In the genomic region with DNA sequence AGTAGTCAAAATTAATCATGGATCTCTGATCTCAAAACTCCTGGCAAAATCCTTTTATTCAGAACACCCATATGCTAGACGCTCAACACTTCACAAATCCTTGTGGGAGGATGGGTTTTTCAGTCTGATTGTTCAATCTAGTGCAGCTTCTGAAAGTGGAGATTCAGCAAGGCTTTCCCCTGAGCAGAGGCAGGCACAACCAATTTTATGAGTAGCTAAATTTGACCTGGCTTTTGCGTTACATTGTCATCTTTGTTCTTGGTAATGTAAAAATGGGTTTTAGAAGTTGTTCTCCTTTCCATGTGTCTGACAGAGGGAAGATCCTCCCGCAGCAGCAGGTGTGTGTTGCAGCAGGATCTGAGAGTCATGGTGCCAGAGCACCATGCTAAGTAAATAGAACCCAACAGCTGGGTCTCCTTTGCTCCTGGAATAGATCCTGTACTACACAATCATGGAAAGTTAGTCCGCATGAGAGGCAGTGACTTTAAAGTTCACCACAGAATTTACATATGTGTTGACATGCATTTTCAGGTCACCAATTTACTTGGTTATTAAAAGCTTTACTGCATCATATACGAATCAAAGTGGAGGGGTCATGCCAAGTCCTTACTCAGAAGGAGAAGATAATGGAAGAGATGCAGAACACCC, we compare ENCODE assay signal across 16 cellular contexts.
A peak's percentile ranks its signal among the peaks of the same experiment; 100 is the strongest.
DNase-seq lines count a peak whose midpoint lies in the region; ATAC-seq and TF ChIP-seq lines count a peak whose summit lies in the region.
"Had no signal": no experiment of that assay in that cellular context is flagged by ENCODE, and none has a peak within 500 bp of the region (broad histone marks: within the 10 kb centered on the region; RNA-seq: fewer than 3 reads in every experiment).

No MANE protein-coding gene starts in this region.

- no peaks in the 10 kb centered on the region for H3K9me3 ChIP-seq in thoracic aorta
- no peaks in the 10 kb centered on the region for H3K9me3 ChIP-seq in suprapubic skin
- no peaks in the 10 kb centered on the region for H3K9me3 ChIP-seq in stomach
- H3K9me3 ChIP-seq: vagina had no signal

- H3K27me3 ChIP-seq in thoracic aorta (replicated peaks; ENCODE audit: insufficient read depth): no peaks in the 10 kb centered on the region
- peaks cover 20% of the 10 kb centered on the region for H3K27me3 ChIP-seq in foreskin keratinocyte
- no peaks in the 10 kb centered on the region for H3K27me3 ChIP-seq in suprapubic skin
- no peaks in the 10 kb centered on the region for H3K27me3 ChIP-seq in stomach
- H3K27me3 ChIP-seq: vagina had no signal

- intact Hi-C loops in stomach (cut with DNase I; ENCODE audit: low total_unique reads): no loop called here

- 89% methylated on average over 5 of the region's 5 CpGs for WGBS in suprapubic skin
- WGBS in stomach, 5 donors: 80 to 88% (median 87%) methylated on average over 5 of the region's 5 CpGs

- DNase-seq in NCI-H146 treated with DMSO at 0.1 percent for 48 hours (lab: John Stamatoyannopoulos, UW; ENCODE audit: unreplicated experiment) (peak; percentile 66), SHP77 (lab: John Stamatoyannopoulos, UW) (peak; percentile 74 to 83), thoracic aorta (ENCODE audit: low spot score) (no peak), foreskin keratinocyte (no peak), suprapubic skin (ENCODE audit: low spot score in 2 of 2) (no peak), stomach (no peak)
- DNase-seq: activated T-cell treated with anti-CD3 and anti-CD28 coated beads, Interleukin-2, amount 50 U/mL, for 72 hours; GOT3; KG1; left cardiac atrium; naive thymus-derived CD8-positive, alpha-beta T cell; T1000 had no signal

- no peak for TF ChIP-seq CTCF in thoracic aorta (IDR thresholded peaks at IDR 0.05)
- no peak for TF ChIP-seq CTCF in foreskin keratinocyte (conservative IDR thresholded peaks at IDR 0.05)
- no peak for TF ChIP-seq CTCF in suprapubic skin (IDR thresholded peaks at IDR 0.05)
- TF ChIP-seq CTCF in stomach (IDR thresholded peaks at IDR 0.05): no peak

- TF ChIP-seq EP300 in suprapubic skin (IDR thresholded peaks at IDR 0.05) (no peak), stomach (IDR thresholded peaks at IDR 0.05) (no peak)

- TF ChIP-seq POLR2A in suprapubic skin (IDR thresholded peaks at IDR 0.05): no peak
- no peak for TF ChIP-seq POLR2A in stomach (IDR thresholded peaks at IDR 0.05)

- H3K27ac ChIP-seq in thoracic aorta (peak overlapping the region; percentile 72 to 78), foreskin keratinocyte (no peak overlapping the region), suprapubic skin (no peak overlapping the region), stomach (no peak overlapping the region)
- H3K27ac ChIP-seq: C4-2B, vagina had no signal

- ATAC-seq in GM21515 (IDR thresholded peaks at IDR 0.05; ENCODE audit: unreplicated experiment) (peak; percentile 50), thoracic aorta (ENCODE audit: insufficient number of reproducible peaks, low FRiP score, low read depth) (no peak), foreskin keratinocyte (no peak)
- ATAC-seq: activated T-cell treated with anti-CD3 and anti-CD28 coated beads, Interleukin-2, amount 50 U/mL, for 72 hours; naive thymus-derived CD8-positive, alpha-beta T cell; stimulated activated effector memory CD8-positive, alpha-beta T cell treated with anti-CD3 and anti-CD28 coated beads, Interleukin-12 subunit alpha, Interleukin-12 subunit beta, amount 100 ng/mL, for 72 hours had no signal

- H3K4me3 ChIP-seq in thoracic aorta (no peak overlapping the region), suprapubic skin (no peak overlapping the region), stomach (no peak overlapping the region)
- H3K4me3 ChIP-seq: vagina had no signal

- H3K36me3 ChIP-seq in thoracic aorta (no peaks in the 10 kb centered on the region), suprapubic skin (no peaks in the 10 kb centered on the region), stomach (no peaks in the 10 kb centered on the region)
- H3K36me3 ChIP-seq: vagina had no signal

- peaks cover 24 to 60% of the 10 kb centered on the region in 2 donors for H3K4me1 ChIP-seq in thoracic aorta (ENCODE audit: control insufficient read depth in 1 of 2, low read depth in 2 of 2)
- no peaks in the 10 kb centered on the region for H3K4me1 ChIP-seq in foreskin keratinocyte
- H3K4me1 ChIP-seq in suprapubic skin: no peaks in the 10 kb centered on the region
- H3K4me1 ChIP-seq in stomach: peaks cover 0 to 5% (median 0%) of the 10 kb centered on the region in 4 donors
- H3K4me1 ChIP-seq: vagina had no signal

Comparison
In these comparisons a context has a peak if more than half of its experiments do, and no peak if none do; other contexts are left out.
1. DNase-seq: peak in NCI-H146 treated with DMSO at 0.1 percent for 48 hours (single experiment) and SHP77 (2 of 2); none in thoracic aorta (single experiment), foreskin keratinocyte (0 of 2), suprapubic skin (0 of 2) and stomach (single experiment).
2. H3K27ac ChIP-seq: peak in thoracic aorta (2 of 2); none in foreskin keratinocyte (single experiment), suprapubic skin (single experiment) and stomach (0 of 5).